ENCODE assay signal across 22 cellular contexts in the genomic region with DNA sequence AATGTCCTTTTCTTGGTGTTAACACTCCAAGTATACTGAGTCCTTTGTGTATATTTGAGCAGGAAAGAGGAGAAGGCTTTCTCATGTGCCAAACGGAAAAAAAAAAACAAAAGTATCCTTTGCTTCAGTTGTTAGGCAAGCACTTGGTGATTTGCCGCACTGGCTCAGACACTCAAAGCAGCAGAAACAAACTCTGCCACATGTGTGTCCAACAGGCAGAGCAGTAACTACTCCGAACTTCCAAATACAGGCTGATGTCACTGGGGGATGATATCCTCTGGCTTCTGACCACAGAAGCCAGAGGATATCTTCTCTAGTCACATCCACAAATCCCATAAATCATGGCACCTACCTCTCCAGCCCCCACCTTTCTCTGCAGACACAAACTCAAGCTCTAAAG.
"Had no signal": no experiment of that assay in that cellular context is flagged by ENCODE, and none has a peak within 500 bp of the region (broad histone marks: within the 10 kb centered on the region; RNA-seq: fewer than 3 reads in every experiment).

No MANE protein-coding gene starts in this region.

- H3K9me3 Mint-ChIP-seq: activated T-cell treated with anti-CD3 and anti-CD28 coated beads, Interleukin-2, amount 50 U/mL, for 72 hours; memory B cell; stimulated activated naive B cell treated with anti-CD40 and anti-IgM and Interleukin-4, amounts not matched to agents 10 μg/mL and 1 μg/mL and 100 μg/mL, for 72 hours had no signal

- H3K36me3 Mint-ChIP-seq: memory B cell; naive thymus-derived CD4-positive, alpha-beta T cell; stimulated activated naive B cell treated with anti-CD40 and anti-IgM and Interleukin-4, amounts not matched to agents 10 μg/mL and 1 μg/mL and 100 μg/mL, for 72 hours had no signal

- ATAC-seq: activated T-cell treated with anti-CD3 and anti-CD28 coated beads, Interleukin-2, amount 50 U/mL, for 72 hours; esophagus mucosa; left lung; naive thymus-derived CD4-positive, alpha-beta T cell; psoas muscle; right lobe of liver; stimulated activated naive B cell treated with anti-CD40 and anti-IgM and Interleukin-4, amounts not matched to agents 10 μg/mL and 1 μg/mL and 100 μg/mL, for 72 hours had no signal

- H3K36me3 ChIP-seq: left lung, right lobe of liver, tibial artery, WERI-Rb-1 had no signal

- H3K4me1 ChIP-seq: psoas muscle, right lobe of liver, tibial artery had no signal

- H3K4me3 Mint-ChIP-seq: activated T-cell treated with anti-CD3 and anti-CD28 coated beads, Interleukin-2, amount 50 U/mL, for 72 hours; memory B cell; naive thymus-derived CD4-positive, alpha-beta T cell; stimulated activated naive B cell treated with anti-CD40 and anti-IgM and Interleukin-4, amounts not matched to agents 10 μg/mL and 1 μg/mL and 100 μg/mL, for 72 hours had no signal

- H3K4me2 ChIP-seq: smooth muscle cell had no signal

- H3K27me3 ChIP-seq: right lobe of liver had no signal

- H3K4me1 Mint-ChIP-seq: memory B cell; stimulated activated naive B cell treated with anti-CD40 and anti-IgM and Interleukin-4, amounts not matched to agents 10 μg/mL and 1 μg/mL and 100 μg/mL, for 72 hours had no signal

- DNase-seq: activated CD4-positive, alpha-beta T cell treated with anti-CD3 and anti-CD28 coated beads for 1 hour; activated CD8-positive, alpha-beta memory T cell treated with anti-CD3 and anti-CD28 coated beads for 24 hours; activated CD8-positive, alpha-beta memory T cell treated with anti-CD3 and anti-CD28 coated beads, Interleukin-2, amount 50 U/mL, for 48 hours; activated effector memory CD4-positive, alpha-beta T cell treated with anti-CD3 and anti-CD28 coated beads, Interleukin-2, amount 50 U/mL, for 16 hours; activated naive CD4-positive, alpha-beta T cell treated with anti-CD3 and anti-CD28 coated beads, Interleukin-2, amount 50 U/mL, for 16 hours; activated T-cell treated with anti-CD3 and anti-CD28 coated beads, Interleukin-2, amount 50 U/mL, for 72 hours; aorta; cerebellar nuclear complex; cortex of kidney; hippocampal formation; islet precursor cell; left lung; naive thymus-derived CD4-positive, alpha-beta T cell; psoas muscle; right lobe of liver; stimulated activated naive B cell treated with anti-CD40 and anti-IgM and Interleukin-4, amounts not matched to agents 10 μg/mL and 1 μg/mL and 100 μg/mL, for 72 hours; T-helper 2 cell; WERI-Rb-1 had no signal

- H3K9me3 ChIP-seq: left lung, psoas muscle, right lobe of liver, tibial artery had no signal

- H3K4me3 ChIP-seq: left lung, psoas muscle, right lobe of liver, smooth muscle cell, tibial artery had no signal

- H3K27ac ChIP-seq: left lung, psoas muscle, right lobe of liver, tibial artery, WERI-Rb-1 had no signal

- H3K27ac Mint-ChIP-seq: activated T-cell treated with anti-CD3 and anti-CD28 coated beads, Interleukin-2, amount 50 U/mL, for 72 hours; memory B cell; naive thymus-derived CD4-positive, alpha-beta T cell; stimulated activated naive B cell treated with anti-CD40 and anti-IgM and Interleukin-4, amounts not matched to agents 10 μg/mL and 1 μg/mL and 100 μg/mL, for 72 hours had no signal
